ENCODE assay signal across 8 cellular contexts in genomic region chr13:108322206-108322824, GRCh38. TPM values are rescaled to one million over a fixed set of nuclear protein-coding genes. Genes with fewer than 3 reads are reported as not detected.
DNase-seq lines count a peak whose midpoint lies in the region; ATAC-seq and TF ChIP-seq lines count a peak whose summit lies in the region.

No MANE protein-coding gene starts in this region.

- H3K27me3 ChIP-seq in RWPE2 (ENCODE audit: insufficient read depth, poor library complexity, severe bottlenecking): peaks cover 22% of the 10 kb centered on the region
- no peaks in the 10 kb centered on the region for H3K27me3 ChIP-seq in naive thymus-derived CD4-positive, alpha-beta T cell (ENCODE audit: control insufficient read depth in 2 of 2, insufficient read depth in 2 of 2, low read length in 2 of 2)

- no peaks in the 10 kb centered on the region for H3K36me3 ChIP-seq in RWPE2 (ENCODE audit: low read depth)
- H3K36me3 ChIP-seq in naive thymus-derived CD4-positive, alpha-beta T cell (ENCODE audit: control insufficient read depth in 2 of 3, insufficient read depth in 3 of 3, low read length in 3 of 3): no peaks in the 10 kb centered on the region

- H3K4me3 ChIP-seq in Jurkat, Clone E6-1 (ENCODE audit: low read length): no peak overlapping the region
- H3K4me3 ChIP-seq in RWPE2 (ENCODE audit: severe bottlenecking) (no peak overlapping the region), epithelial cell of esophagus (ENCODE audit: low read length) (no peak overlapping the region)
- H3K4me3 ChIP-seq in naive thymus-derived CD4-positive, alpha-beta T cell (ENCODE audit: low read length): no peak overlapping the region

- peaks cover 20% of the 10 kb centered on the region for H3K27me3 Mint-ChIP-seq in activated CD4-positive, alpha-beta T cell treated with anti-CD3 and anti-CD28 coated beads, Interleukin-2, amount 10 ng/mL, durations not matched to agents 7 days and 5 days
- peaks cover 5 to 47% (median 7%) of the 10 kb centered on the region in 5 donors for H3K27me3 Mint-ChIP-seq in naive thymus-derived CD4-positive, alpha-beta T cell

- CTCF ChIA-PET in activated CD4-positive, alpha-beta T cell treated with anti-CD3 and anti-CD28 coated beads, Interleukin-2, amount 10 ng/mL, durations not matched to agents 7 days and 5 days (lab: Charles Lee): interaction anchor here (1.4 kb wide), 1 partner anchor 22 kb away, joined by 3 read pairs; no protein-coding TSS in a partner anchor
- CTCF ChIA-PET in naive thymus-derived CD4-positive, alpha-beta T cell (lab: Charles Lee): interaction anchor here (0.6 to 2.2 kb wide), 9 partner anchors 15 to 576 kb away, joined by 3 to 14 read pairs (median 5); no protein-coding TSS in a partner anchor

- H3K27ac Mint-ChIP-seq in activated CD4-positive, alpha-beta T cell treated with anti-CD3 and anti-CD28 coated beads, Interleukin-2, amount 10 ng/mL, durations not matched to agents 7 days and 5 days: no peak overlapping the region
- no peak overlapping the region for H3K27ac Mint-ChIP-seq in naive thymus-derived CD4-positive, alpha-beta T cell

- no peaks in the 10 kb centered on the region for H3K9me3 ChIP-seq in RWPE2 (ENCODE audit: severe bottlenecking)
- no peaks in the 10 kb centered on the region for H3K9me3 ChIP-seq in naive thymus-derived CD4-positive, alpha-beta T cell (ENCODE audit: control insufficient read depth in 2 of 3, low read length in 3 of 3)

- peak; percentile 82 for TF ChIP-seq CTCF in RWPE2 (IDR thresholded peaks at IDR 0.05; ENCODE audit: poor library complexity, severe bottlenecking)
- peak; percentile 56 for TF ChIP-seq CTCF in epithelial cell of esophagus (IDR thresholded peaks at IDR 0.05; ENCODE audit: insufficient read depth, low read depth, low read length, missing control alignments)

- intact Hi-C loops in naive thymus-derived CD4-positive, alpha-beta T cell (cut with micrococcal nuclease): loop anchor here (1.0 to 10.0 kb wide), 8 partner anchors 20 to 1470 kb away; no protein-coding TSS in a partner anchor

- no peaks in the 10 kb centered on the region for H3K4me1 ChIP-seq in RWPE2 (ENCODE audit: insufficient read depth, poor library complexity, severe bottlenecking)
- H3K4me1 ChIP-seq in naive thymus-derived CD4-positive, alpha-beta T cell (ENCODE audit: control insufficient read depth in 2 of 2, insufficient read depth in 2 of 2, low read length in 2 of 2): peaks cover 0 to 12% of the 10 kb centered on the region in 2 donors

- peak; percentile 61 for ATAC-seq in GM21786 (IDR thresholded peaks at IDR 0.05; ENCODE audit: unreplicated experiment)
- ATAC-seq in RWPE2 (ENCODE audit: low read depth): peak; percentile 83; the same call in 2 of the 3 replicates
- peak; percentile 92 for ATAC-seq in naive thymus-derived CD4-positive, alpha-beta T cell

- H3K27ac ChIP-seq in RWPE2 (ENCODE audit: poor library complexity, severe bottlenecking): no peak overlapping the region
- no peak overlapping the region for H3K27ac ChIP-seq in naive thymus-derived CD4-positive, alpha-beta T cell (ENCODE audit: low read depth, low read length)

- POLR2A ChIA-PET in activated CD4-positive, alpha-beta T cell treated with anti-CD3 and anti-CD28 coated beads, Interleukin-2, amount 10 ng/mL, durations not matched to agents 7 days and 5 days (lab: Charles Lee): no interaction called here
- POLR2A ChIA-PET in naive thymus-derived CD4-positive, alpha-beta T cell (lab: Charles Lee): interaction anchor here (1.2 kb wide), 1 partner anchor 186 kb away, joined by 5 read pairs; no protein-coding TSS in a partner anchor

- H3K36me3 Mint-ChIP-seq in activated CD4-positive, alpha-beta T cell treated with anti-CD3 and anti-CD28 coated beads, Interleukin-2, amount 10 ng/mL, durations not matched to agents 7 days and 5 days (ENCODE audit: low read depth): no peaks in the 10 kb centered on the region
- H3K36me3 Mint-ChIP-seq in naive thymus-derived CD4-positive, alpha-beta T cell: no peaks in the 10 kb centered on the region

- no peak overlapping the region for H3K4me3 Mint-ChIP-seq in activated CD4-positive, alpha-beta T cell treated with anti-CD3 and anti-CD28 coated beads, Interleukin-2, amount 10 ng/mL, durations not matched to agents 7 days and 5 days
- no peak overlapping the region for H3K4me3 Mint-ChIP-seq in naive thymus-derived CD4-positive, alpha-beta T cell

- peaks cover 12% of the 10 kb centered on the region for H3K4me1 Mint-ChIP-seq in activated CD4-positive, alpha-beta T cell treated with anti-CD3 and anti-CD28 coated beads, Interleukin-2, amount 10 ng/mL, durations not matched to agents 7 days and 5 days
- H3K4me1 Mint-ChIP-seq in naive thymus-derived CD4-positive, alpha-beta T cell: peaks cover 0 to 33% (median 17%) of the 10 kb centered on the region in 7 donors

- no peaks in the 10 kb centered on the region for H3K9me3 Mint-ChIP-seq in activated CD4-positive, alpha-beta T cell treated with anti-CD3 and anti-CD28 coated beads, Interleukin-2, amount 10 ng/mL, durations not matched to agents 7 days and 5 days
- peaks cover 0 to 1% (median 0%) of the 10 kb centered on the region in 11 donors for H3K9me3 Mint-ChIP-seq in naive thymus-derived CD4-positive, alpha-beta T cell

- DNase-seq in activated CD4-positive, alpha-beta T cell treated with anti-CD3 and anti-CD28 coated beads, Interleukin-2, amount 10 ng/mL, durations not matched to agents 7 days and 5 days: peak; percentile 27
- no peak for DNase-seq in activated CD4-positive, alpha-beta T cell treated with anti-CD3 and anti-CD28 coated beads for 4 hours
- DNase-seq in Jurkat, Clone E6-1 (ENCODE audit: low read depth, low spot score): peak; percentile 39
- DNase-seq in RWPE2 (ENCODE audit: low spot score) (no peak), epithelial cell of esophagus (ENCODE audit: low read depth) (peak; percentile 57), HuH-7.5 (ENCODE audit: low spot score) (no peak)
- peak in 7 of 9 donors; percentile 12 to 58 (median 48) for DNase-seq in naive thymus-derived CD4-positive, alpha-beta T cell

RNA-seq across cellular contexts. Expression of gene TNFSF13B, which starts 52.8 kb away (rescaled TPM):
- total RNA-seq in activated CD4-positive, alpha-beta T cell treated with anti-CD3 and anti-CD28 coated beads, Interleukin-2, amount 10 ng/mL, durations not matched to agents 7 days and 5 days: 10 to 100 TPM; 11.7 to 12.7 TPM
- polyA plus RNA-seq in Jurkat, Clone E6-1 (2012; ENCODE audit: insufficient read depth, insufficient read length): not detected
- total RNA-seq in naive thymus-derived CD4-positive, alpha-beta T cell: 10 to 100 TPM in 3 of 5 experiments, 1 to 10 TPM in 2; 3.0 to 26.8 (median 12.8) TPM
- 1 to 10 TPM; 7.8 to 9.0 TPM for polyA plus RNA-seq in naive thymus-derived CD4-positive, alpha-beta T cell

Comparison
In these comparisons a context has a peak if more than half of its experiments do, and no peak if none do; other contexts are left out.
1. DNase-seq: peak in activated CD4-positive, alpha-beta T cell treated with anti-CD3 and anti-CD28 coated beads, Interleukin-2, amount 10 ng/mL, durations not matched to agents 7 days and 5 days (single experiment), Jurkat, Clone E6-1 (single experiment), epithelial cell of esophagus (single experiment) and naive thymus-derived CD4-positive, alpha-beta T cell (7 of 9); none in activated CD4-positive, alpha-beta T cell treated with anti-CD3 and anti-CD28 coated beads for 4 hours (0 of 2), RWPE2 (single experiment) and HuH-7.5 (single experiment).
2. Peak in every context shown above with its lines, with median percentiles within 50 percentile points of each other: ATAC-seq.